Comparison of ENCODE assay signal across 10 cellular contexts in genomic region chr12:62760779-62761178, GRCh38.
DNase-seq lines count a peak whose midpoint lies in the region; ATAC-seq and TF ChIP-seq lines count a peak whose summit lies in the region.
"Had no signal": no experiment of that assay in that cellular context is flagged by ENCODE, and none has a peak within 500 bp of the region (broad histone marks: within the 10 kb centered on the region; RNA-seq: fewer than 3 reads in every experiment).

No MANE protein-coding gene starts in this region.

- DNase-seq in endothelial cell (ENCODE audit: low spot score) (no peak), dermis blood vessel endothelial cell (no peak), RPMI8226 (no peak)
- DNase-seq in activated CD4-positive, CD25-positive, alpha-beta regulatory T cell (lab: John Stamatoyannopoulos, UW): no peak
- no peak for DNase-seq in activated CD4-positive, alpha-beta T cell treated with anti-CD3 and anti-CD28 coated beads, Interleukin-2, amount 10 ng/mL, durations not matched to agents 24 days and 14 days
- DNase-seq: T-helper 2 cell had no signal

- ATAC-seq in GM19463 (IDR thresholded peaks at IDR 0.05; ENCODE audit: unreplicated experiment) (peak; percentile 95), HG03280 (IDR thresholded peaks at IDR 0.05; ENCODE audit: unreplicated experiment) (peak; percentile 82)

- H3K79me2 ChIP-seq in ACC112 (ENCODE audit: control insufficient read depth, insufficient read depth, low read length, unreplicated experiment): no peaks in the 10 kb centered on the region

- H3K27ac Mint-ChIP-seq in endothelial cell (ENCODE audit: unreplicated experiment): no peak overlapping the region
- no peak overlapping the region for H3K27ac Mint-ChIP-seq in activated CD4-positive, alpha-beta T cell treated with anti-CD3 and anti-CD28 coated beads, Interleukin-2, amount 10 ng/mL, durations not matched to agents 24 days and 14 days

- peak overlapping the region; percentile 52 for H3K4me3 ChIP-seq in ACC112 (ENCODE audit: low read depth, low read length)
- H3K4me3 ChIP-seq: BLaER1 had no signal

- H3K36me3 ChIP-seq in ACC112 (ENCODE audit: insufficient read depth, low read length): no peaks in the 10 kb centered on the region

- H3K36me3 Mint-ChIP-seq in endothelial cell (ENCODE audit: low read depth, unreplicated experiment): peaks cover 43% of the 10 kb centered on the region
- H3K36me3 Mint-ChIP-seq in activated CD4-positive, alpha-beta T cell treated with anti-CD3 and anti-CD28 coated beads, Interleukin-2, amount 10 ng/mL, durations not matched to agents 24 days and 14 days (ENCODE audit: low read depth): no peaks in the 10 kb centered on the region

- peaks cover 26% of the 10 kb centered on the region for H3K4me1 Mint-ChIP-seq in endothelial cell (ENCODE audit: unreplicated experiment)
- peaks cover 22% of the 10 kb centered on the region for H3K4me1 Mint-ChIP-seq in activated CD4-positive, alpha-beta T cell treated with anti-CD3 and anti-CD28 coated beads, Interleukin-2, amount 10 ng/mL, durations not matched to agents 24 days and 14 days

- peaks cover 7% of the 10 kb centered on the region for H3K27me3 Mint-ChIP-seq in endothelial cell (ENCODE audit: unreplicated experiment)
- peaks cover 11% of the 10 kb centered on the region for H3K27me3 Mint-ChIP-seq in activated CD4-positive, alpha-beta T cell treated with anti-CD3 and anti-CD28 coated beads, Interleukin-2, amount 10 ng/mL, durations not matched to agents 24 days and 14 days

- peak overlapping the region; percentile 43 for H3K4me3 Mint-ChIP-seq in endothelial cell (ENCODE audit: unreplicated experiment)
- no peak overlapping the region for H3K4me3 Mint-ChIP-seq in activated CD4-positive, alpha-beta T cell treated with anti-CD3 and anti-CD28 coated beads, Interleukin-2, amount 10 ng/mL, durations not matched to agents 24 days and 14 days

- no peak for TF ChIP-seq CTCF in endothelial cell (IDR thresholded peaks at IDR 0.05; ENCODE audit: unreplicated experiment)

- intact Hi-C loops in activated CD4-positive, alpha-beta T cell treated with anti-CD3 and anti-CD28 coated beads, Interleukin-2, amount 10 ng/mL, durations not matched to agents 24 days and 14 days (cut with micrococcal nuclease): no loop called here

- no peaks in the 10 kb centered on the region for H3K27me3 ChIP-seq in ACC112 (ENCODE audit: insufficient read depth, low read length)
- H3K27me3 ChIP-seq: BLaER1 had no signal

- peaks cover 32% of the 10 kb centered on the region for H3K4me1 ChIP-seq in ACC112 (ENCODE audit: control insufficient read depth, insufficient read depth, low read length, unreplicated experiment)

- no peaks in the 10 kb centered on the region for H3K9me3 Mint-ChIP-seq in endothelial cell (ENCODE audit: unreplicated experiment)
- no peaks in the 10 kb centered on the region for H3K9me3 Mint-ChIP-seq in activated CD4-positive, alpha-beta T cell treated with anti-CD3 and anti-CD28 coated beads, Interleukin-2, amount 10 ng/mL, durations not matched to agents 24 days and 14 days

- peak overlapping the region; percentile 79 for H3K27ac ChIP-seq in ACC112 (ENCODE audit: low read depth, low read length)
- H3K27ac ChIP-seq: BLaER1 had no signal

- peak overlapping the region; percentile 19 for H2AFZ ChIP-seq in ACC112 (ENCODE audit: low read length, unreplicated experiment)
